ENCODE assay signal across 10 cellular contexts in the genomic region with DNA sequence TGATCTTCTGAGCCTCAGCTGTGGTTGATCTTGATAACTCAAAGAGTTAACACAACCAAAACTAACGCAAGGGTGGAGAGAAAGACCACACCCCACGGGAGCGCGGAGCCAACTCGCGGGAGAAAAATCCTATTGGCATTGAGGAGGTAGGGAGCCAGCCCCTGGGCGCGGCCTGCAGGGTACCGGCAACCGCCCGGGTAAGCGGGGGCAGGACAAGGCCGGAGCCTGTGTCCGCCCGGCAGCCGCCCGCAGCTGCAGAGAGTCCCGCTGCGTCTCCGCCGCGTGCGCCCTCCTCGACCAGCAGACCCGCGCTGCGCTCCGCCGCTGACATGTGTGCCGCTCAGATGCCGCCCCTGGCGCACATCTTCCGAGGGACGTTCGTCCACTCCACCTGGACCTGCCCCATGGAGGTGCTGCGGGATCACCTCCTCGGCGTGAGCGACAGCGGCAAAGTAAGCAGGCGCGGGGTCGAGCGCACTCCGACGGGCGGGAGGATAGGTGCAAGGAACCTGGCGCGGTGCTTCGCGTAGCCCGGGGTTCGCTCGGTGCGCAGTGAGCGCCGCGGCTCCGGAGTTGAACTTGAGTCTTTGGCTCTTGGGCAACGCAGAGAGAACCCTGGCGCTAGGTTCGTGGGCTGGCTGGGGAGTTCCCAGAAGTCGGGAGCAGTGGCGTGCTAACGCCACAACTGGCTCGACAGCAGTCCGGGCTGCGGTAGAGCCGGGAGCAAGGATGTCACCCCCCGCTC. TPM values are rescaled to one million over a fixed set of nuclear protein-coding genes. Genes with fewer than 3 reads are reported as not detected.
DNase-seq lines count a peak whose midpoint lies in the region; ATAC-seq and TF ChIP-seq lines count a peak whose summit lies in the region.
"Had no signal": no experiment of that assay in that cellular context is flagged by ENCODE, and none has a peak within 500 bp of the region (broad histone marks: within the 10 kb centered on the region; RNA-seq: fewer than 3 reads in every experiment).

A gene (plus strand): TSS at position 210 of the 745 bp plus-strand sequence. CDS start 120 bp downstream, at position 330.

- DNase-seq in epithelial cell of esophagus (ENCODE audit: low read depth) (peak; percentile 43), ovary (no peak), islet precursor cell (no peak)
- no peak for DNase-seq in activated CD4-positive, CD25-positive, alpha-beta regulatory T cell (lab: John Stamatoyannopoulos, UW)
- no peak for DNase-seq in stimulated activated CD8-positive, alpha-beta memory T cell treated with anti-CD3 and anti-CD28 coated beads, Interleukin-4, amount 100 ng/mL, for 48 hours

- H3K27me3 ChIP-seq in HUES6 (ENCODE audit: control insufficient read depth, insufficient read depth, low read length) (peaks cover 49% of the 10 kb centered on the region), ovary (no peaks in the 10 kb centered on the region)

- H3K9me3 Mint-ChIP-seq in activated T-helper 17 cell treated with anti-CD3 and anti-CD28 coated beads, Interleukin-2, amount 50 U/mL, for 72 hours = no peaks in the 10 kb centered on the region

- H3K27ac ChIP-seq in HUES6 (ENCODE audit: low read depth, low read length) (no peak within 1 kb of the TSS), ovary (no peak within 1 kb of the TSS)

- no peaks in the 10 kb centered on the region for H3K36me3 ChIP-seq in HUES6 (ENCODE audit: control insufficient read depth, insufficient read depth, low read length)
- no peaks in the 10 kb centered on the region for H3K36me3 ChIP-seq in ovary

- peak within 1 kb of the TSS; percentile 32 for H3K9ac ChIP-seq in HUES6 (ENCODE audit: low read length)

- intact Hi-C loops in ovary (cut with DNase I) = loop anchor here in 1 of 4 donors (10.0 kb wide), 1 partner anchor 865 kb away; no protein-coding TSS in a partner anchor

- H3K36me3 Mint-ChIP-seq in activated T-helper 17 cell treated with anti-CD3 and anti-CD28 coated beads, Interleukin-2, amount 50 U/mL, for 72 hours (ENCODE audit: low read depth) = no peaks in the 10 kb centered on the region

- H3K4me3 ChIP-seq in HUES6 (ENCODE audit: low read depth, low read length) = peak within 1 kb of the TSS; percentile 71
- peak within 1 kb of the TSS; percentile 38 for H3K4me3 ChIP-seq in epithelial cell of esophagus (ENCODE audit: low read length)
- H3K4me3 ChIP-seq in ovary = peak within 1 kb of the TSS; percentile 23

- no peaks in the 10 kb centered on the region for H3K9me3 ChIP-seq in HUES6 (ENCODE audit: control insufficient read depth, insufficient read depth, low read depth, low read length)
- no peaks in the 10 kb centered on the region for H3K9me3 ChIP-seq in ovary

- peaks cover 3% of the 10 kb centered on the region; the same call in 1 of the 2 replicates for H3K4me1 ChIP-seq in HUES6 (ENCODE audit: control insufficient read depth, insufficient read depth, low read length)
- H3K4me1 ChIP-seq in ovary (ENCODE audit: insufficient read depth) = peaks cover 2% of the 10 kb centered on the region

- peaks cover 37% of the 10 kb centered on the region for H3K27me3 Mint-ChIP-seq in activated T-helper 17 cell treated with anti-CD3 and anti-CD28 coated beads, Interleukin-2, amount 50 U/mL, for 72 hours

- peak; percentile 67 for ATAC-seq in GM18517 (IDR thresholded peaks at IDR 0.05; ENCODE audit: unreplicated experiment)
- ATAC-seq in activated T-helper 17 cell treated with anti-CD3 and anti-CD28 coated beads, Interleukin-2, amount 50 U/mL, for 72 hours (replicated peaks) = no peak

- no peak for TF ChIP-seq CTCF in epithelial cell of esophagus (IDR thresholded peaks at IDR 0.05; ENCODE audit: insufficient read depth, low read depth, low read length, missing control alignments)
- TF ChIP-seq CTCF in ovary (IDR thresholded peaks at IDR 0.05) = no peak

- TF ChIP-seq EP300 in ovary (IDR thresholded peaks at IDR 0.05) = no peak

- H3K4me1 Mint-ChIP-seq in activated T-helper 17 cell treated with anti-CD3 and anti-CD28 coated beads, Interleukin-2, amount 50 U/mL, for 72 hours = no peaks in the 10 kb centered on the region

- no peak within 1 kb of the TSS for H3K4me3 Mint-ChIP-seq in activated T-helper 17 cell treated with anti-CD3 and anti-CD28 coated beads, Interleukin-2, amount 50 U/mL, for 72 hours

- no peak within 1 kb of the TSS for H3K27ac Mint-ChIP-seq in activated T-helper 17 cell treated with anti-CD3 and anti-CD28 coated beads, Interleukin-2, amount 50 U/mL, for 72 hours

- WGBS in ovary, 3 donors = 1 to 2% (median 1%) methylated on average over 37 to 70 of the region's 70 CpGs

- no peak for TF ChIP-seq POLR2A in ovary (IDR thresholded peaks at IDR 0.05)

RNA-seq across cellular contexts. Expression of the gene that starts here (rescaled TPM):
- total RNA-seq in ovary = 10 to 100 TPM in 1 of 7 donors, 1 to 10 TPM in 2, under 1 TPM in 3, not detected in 1; 0.08 to 26.7 (median 1.1) TPM
- polyA plus RNA-seq in ovary = under 1 TPM in 1 of 2 donors, not detected in 1; 0.02 TPM
- total RNA-seq in activated T-helper 17 cell treated with anti-CD3 and anti-CD28 coated beads, Interleukin-2, amount 50 U/mL, for 72 hours = not detected
- total RNA-seq: dermis microvascular lymphatic vessel endothelial cell, SK-MEL-5 had no signal
